ENCODE assay signal across 8 cellular contexts in genomic region chr1:231931846-231932454, GRCh38.
A peak's percentile ranks its signal among the peaks of the same experiment; 100 is the strongest.
DNase-seq lines count a peak whose midpoint lies in the region; TF ChIP-seq lines count a peak whose summit lies in the region.

No MANE protein-coding gene starts in this region.

- H3K27me3 ChIP-seq in H7 (ENCODE audit: control insufficient read depth, insufficient read depth, low read length) (no peaks in the 10 kb centered on the region; the same call in 1 of the 2 replicates), transverse colon (no peaks in the 10 kb centered on the region), mesenchymal stem cell (ENCODE audit: control insufficient read depth in 1 of 2, insufficient read depth in 1 of 2, low read length in 2 of 2) (no peaks in the 10 kb centered on the region)

- H3K27ac ChIP-seq in transverse colon (no peak overlapping the region), mesenchymal stem cell (ENCODE audit: low read length, poor library complexity, severe bottlenecking) (no peak overlapping the region)

- no peak overlapping the region for H2BK5ac ChIP-seq in mesenchymal stem cell (ENCODE audit: low read depth, low read length, poor library complexity, severe bottlenecking)

- H2BK120ac ChIP-seq in mesenchymal stem cell (ENCODE audit: low read depth, low read length), result no peak overlapping the region

- H3K9ac ChIP-seq in mesenchymal stem cell (ENCODE audit: low read length), result no peak overlapping the region

- H3K23ac ChIP-seq in mesenchymal stem cell (ENCODE audit: low read length in 2 of 2), result no peak overlapping the region

- TF ChIP-seq CTCF in AG04449 (IDR thresholded peaks at IDR 0.05; ENCODE audit: insufficient read depth, low read length, missing control alignments) (peak; percentile 26), transverse colon (IDR thresholded peaks at IDR 0.05) (peak in 4 of 5 experiments; percentile 44 to 56 (median 48))

- CTCF ChIA-PET in AG04449 (lab: Yijun Ruan, JAX), result interaction anchor here (1.3 to 1.4 kb wide), 3 partner anchors 12 to 32 kb away, joined by 4 read pairs; no protein-coding TSS in a partner anchor

- H3K4me2 ChIP-seq in mesenchymal stem cell (ENCODE audit: low read length, poor library complexity, severe bottlenecking), result no peak overlapping the region

- peaks cover 14% of the 10 kb centered on the region for H3K79me1 ChIP-seq in mesenchymal stem cell (replicated peaks; ENCODE audit: low read length, poor library complexity, severe bottlenecking)

- no peak overlapping the region for H3K18ac ChIP-seq in mesenchymal stem cell (ENCODE audit: low read depth in 1 of 2, low read length in 2 of 2)

- in situ Hi-C loops in transverse colon (cut with MboI; ENCODE audit: low pct_ligation_motif_present in 1 of 4, low pct_unique_long_range_greater_than_20kb in 1 of 4, low sequenced_read_pairs in 3 of 4), result no loop called here

- no peak for DNase-seq in AG04449 (ENCODE audit: low read depth, low spot score)
- peak; percentile 59 for DNase-seq in H7
- DNase-seq in activated CD4-positive, alpha-beta T cell treated with anti-CD3 and anti-CD28 coated beads, Interleukin-2, amount 50 U/mL, for 48 hours, result peak; percentile 69 to 71
- peak; percentile 68 for DNase-seq in iPS DF 4.7 (ENCODE audit: extremely low read depth, low spot score)
- DNase-seq in transverse colon, result no peak
- no peak for DNase-seq in mesenchymal stem cell
- no peak for DNase-seq in COR-L47 (lab: John Stamatoyannopoulos, UW)
- DNase-seq in foreskin melanocyte, result no peak

- no peak overlapping the region for H4K8ac ChIP-seq in mesenchymal stem cell (ENCODE audit: low read length)

- 80 to 82% methylated on average over 2 to 4 of the region's 4 CpGs for WGBS in transverse colon (ENCODE audit: low coverage in 1 of 2), 2 donors
- WGBS in mesenchymal stem cell, result 69% methylated on average over 4 of the region's 4 CpGs

- no peak overlapping the region for H4K91ac ChIP-seq in mesenchymal stem cell (ENCODE audit: low read length)

- no peak for TF ChIP-seq EP300 in transverse colon (IDR thresholded peaks at IDR 0.05; ENCODE audit: low read depth)

- H2BK15ac ChIP-seq in mesenchymal stem cell (ENCODE audit: low read depth, poor library complexity, severe bottlenecking), result no peak overlapping the region

- peaks cover 2 to 23% (median 8%) of the 10 kb centered on the region in 4 donors for H3K4me1 ChIP-seq in transverse colon
- peaks cover 4% of the 10 kb centered on the region for H3K4me1 ChIP-seq in mesenchymal stem cell (ENCODE audit: control insufficient read depth, insufficient read depth, low read depth, low read length)

- H3K9me3 ChIP-seq in transverse colon (peaks cover 0 to 6% of the 10 kb centered on the region in 2 donors), mesenchymal stem cell (ENCODE audit: control insufficient read depth, low read length) (peaks cover 10% of the 10 kb centered on the region)

- no peak overlapping the region for H3K14ac ChIP-seq in mesenchymal stem cell (ENCODE audit: low read length in 2 of 2)

- H3K4ac ChIP-seq in mesenchymal stem cell (ENCODE audit: low read depth in 1 of 2, low read length in 2 of 2), result no peak overlapping the region

- H3K4me3 ChIP-seq in AG04449 (ENCODE audit: low read depth, low read length) (no peak overlapping the region), H7 (ENCODE audit: insufficient read depth, low read depth, low read length) (no peak overlapping the region), transverse colon (no peak overlapping the region), mesenchymal stem cell (ENCODE audit: insufficient read depth in 1 of 2, low read depth in 1 of 2, low read length in 2 of 2) (no peak overlapping the region)

- no peak for TF ChIP-seq POLR2A in transverse colon (IDR thresholded peaks at IDR 0.05)

- no peak overlapping the region for H2AK5ac ChIP-seq in mesenchymal stem cell (ENCODE audit: low read length, severe bottlenecking)

- POLR2A ChIA-PET in AG04449 (lab: Yijun Ruan, JAX), result no interaction called here

- H3K36me3 ChIP-seq in H7 (replicated peaks; ENCODE audit: control insufficient read depth, insufficient read depth, low read length) (no peaks in the 10 kb centered on the region), transverse colon (no peaks in the 10 kb centered on the region), mesenchymal stem cell (ENCODE audit: control insufficient read depth in 1 of 2, insufficient read depth in 2 of 2, low read depth in 1 of 2, low read length in 2 of 2) (no peaks in the 10 kb centered on the region)

- H2BK12ac ChIP-seq in mesenchymal stem cell (ENCODE audit: low read length in 2 of 2), result no peak overlapping the region

- no peak overlapping the region for H2AFZ ChIP-seq in mesenchymal stem cell (ENCODE audit: low read depth, low read length)

- intact Hi-C loops in transverse colon (cut with DNase I; ENCODE audit: low total_unique reads), result no loop called here

Comparison
In these comparisons a context has a peak if more than half of its experiments do, and no peak if none do; other contexts are left out.
1. DNase-seq: peak in H7 (single experiment), activated CD4-positive, alpha-beta T cell treated with anti-CD3 and anti-CD28 coated beads, Interleukin-2, amount 50 U/mL, for 48 hours (2 of 2) and iPS DF 4.7 (single experiment); none in AG04449 (single experiment), transverse colon (single experiment), mesenchymal stem cell (single experiment), COR-L47 (single experiment) and foreskin melanocyte (single experiment).